Comparison of ENCODE assay signal across 19 cellular contexts in the genomic region with DNA sequence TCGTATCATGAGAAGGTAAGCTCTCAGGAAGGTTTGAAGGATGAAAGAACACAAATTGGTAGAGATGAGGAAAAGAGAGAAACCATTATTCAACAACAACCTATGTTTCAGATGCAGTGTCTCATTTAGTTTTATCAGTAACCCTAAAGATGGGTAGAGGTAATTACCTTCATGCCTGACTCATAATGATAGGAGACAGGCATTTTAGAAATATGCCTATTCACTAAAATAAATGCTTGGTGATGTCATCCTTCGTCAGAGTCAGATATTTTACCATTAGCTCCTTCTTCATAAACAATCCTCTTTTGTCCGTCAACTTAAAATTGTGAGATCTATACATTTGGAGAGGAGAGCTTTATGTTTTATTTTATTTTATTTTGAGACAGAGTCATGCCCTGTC. TPM values are rescaled to one million over a fixed set of nuclear protein-coding genes. Genes with fewer than 3 reads are reported as not detected.
A peak's percentile ranks its signal among the peaks of the same experiment; 100 is the strongest.
DNase-seq lines count a peak whose midpoint lies in the region; ATAC-seq, FAIRE-seq and TF ChIP-seq lines count a peak whose summit lies in the region.
"Had no signal": no experiment of that assay in that cellular context is flagged by ENCODE, and none has a peak within 500 bp of the region (broad histone marks: within the 10 kb centered on the region; RNA-seq: fewer than 3 reads in every experiment).

No MANE protein-coding gene starts in this region.

- no peaks in the 10 kb centered on the region for H3K79me2 ChIP-seq in HepG2 (ENCODE audit: insufficient read depth, low read length)

- CTCF ChIA-PET in HepG2 (lab: Yijun Ruan, JAX; ENCODE audit: low intra/inter-chr PET ratio, low total read pairs): no interaction called here

- no peak overlapping the region for H2AFZ ChIP-seq in HepG2 (ENCODE audit: low read length)
- H2AFZ ChIP-seq in mesenchymal stem cell (ENCODE audit: low read depth, low read length): no peak overlapping the region

- H2AK5ac ChIP-seq in mesenchymal stem cell (ENCODE audit: low read length, severe bottlenecking): no peak overlapping the region

- H3K4me2 ChIP-seq in HepG2 (ENCODE audit: low read depth, low read length) (no peak overlapping the region), mesenchymal stem cell (ENCODE audit: low read length, poor library complexity, severe bottlenecking) (no peak overlapping the region)

- in situ Hi-C loops in HepG2 (cut with HindIII; ENCODE audit: extremely low pct_ligation_motif_present, low pct_unique_long_range_greater_than_20kb): loop anchor here (25.0 kb wide), 1 partner anchor 1683 kb away; a partner anchor contains a TSS
- in situ Hi-C loops in G401 (cut with HindIII; ENCODE audit: low sequenced_read_pairs): no loop called here

- H3K9me3 ChIP-seq in HepG2 (ENCODE audit: low read length): no peaks in the 10 kb centered on the region
- no peaks in the 10 kb centered on the region for H3K9me3 ChIP-seq in right lobe of liver
- no peaks in the 10 kb centered on the region for H3K9me3 ChIP-seq in muscle layer of duodenum (ENCODE audit: control insufficient read depth in 1 of 2, low read length in 2 of 2)
- H3K9me3 ChIP-seq in mesenchymal stem cell (ENCODE audit: control insufficient read depth, low read length): no peaks in the 10 kb centered on the region

- intact Hi-C loops in HepG2 (cut with micrococcal nuclease; ENCODE audit: unreplicated experiment): loop anchor here (5.0 to 10.0 kb wide), 3 partner anchors 190 to 1563 kb away; no protein-coding TSS in a partner anchor
- intact Hi-C loops in right lobe of liver (cut with DNase I): no loop called here

- no peak overlapping the region for H3K23ac ChIP-seq in mesenchymal stem cell (ENCODE audit: low read length in 2 of 2)

- no peak overlapping the region for H4K91ac ChIP-seq in mesenchymal stem cell (ENCODE audit: low read length)

- 42% methylated on average over 3 of the region's 3 CpGs for WGBS in HepG2 (ENCODE audit: low lambda C conversion rate)
- WGBS in right lobe of liver (ENCODE audit: insufficient coverage, low coverage, low lambda C conversion rate, missing lambda C conversion rate): 70% methylated on average over 3 of the region's 3 CpGs
- no CpG with 5 or more reads among the region's 3 CpGs for WGBS in mesenchymal stem cell

- no TSS peak for BruUV-seq in HepG2 (replicated peaks; lab: Mats Ljungman, UMichigan)

- no peak for TF ChIP-seq RAD21 in HepG2 (CRISPR knock-in tag; IDR thresholded peaks at IDR 0.05)

- ATAC-seq in HepG2 (no peak), right lobe of liver (no peak)

- no peak overlapping the region for H2BK5ac ChIP-seq in mesenchymal stem cell (ENCODE audit: low read depth, low read length, poor library complexity, severe bottlenecking)

- POLR2A ChIA-PET in HepG2 (lab: Yijun Ruan, JAX): no interaction called here

- no peak overlapping the region for H2BK120ac ChIP-seq in mesenchymal stem cell (ENCODE audit: low read depth, low read length)

- no peak overlapping the region for H4K8ac ChIP-seq in mesenchymal stem cell (ENCODE audit: low read length)

- H2BK15ac ChIP-seq in mesenchymal stem cell (ENCODE audit: low read depth, poor library complexity, severe bottlenecking): no peak overlapping the region

- no peak overlapping the region for H3K9ac ChIP-seq in HepG2 (ENCODE audit: insufficient read depth, low read depth, low read length)
- H3K9ac ChIP-seq in mesenchymal stem cell (ENCODE audit: low read length): no peak overlapping the region

- H3K36me3 ChIP-seq in HepG2 (replicated peaks in 1 of 2; ENCODE audit: control insufficient read depth in 1 of 2, insufficient read depth in 2 of 2, low read length in 2 of 2) (no peaks in the 10 kb centered on the region), right lobe of liver (no peaks in the 10 kb centered on the region), muscle layer of duodenum (ENCODE audit: control insufficient read depth in 1 of 2, insufficient read depth in 2 of 2, low read length in 2 of 2) (no peaks in the 10 kb centered on the region), mesenchymal stem cell (ENCODE audit: control insufficient read depth in 1 of 2, insufficient read depth in 2 of 2, low read depth in 1 of 2, low read length in 2 of 2) (no peaks in the 10 kb centered on the region)

- no peak for TF ChIP-seq POLR2A in HepG2 (IDR thresholded peaks at IDR 0.05; ENCODE audit: insufficient read depth in 1 of 2, low read depth in 2 of 2, low read length in 2 of 2)
- TF ChIP-seq POLR2A in right lobe of liver (IDR thresholded peaks at IDR 0.05): no peak

- no peak for DNase-seq in HepG2 (ENCODE audit: low spot score)
- no peak for DNase-seq in right lobe of liver
- peak; percentile 58 for DNase-seq in amniotic epithelial cell (ENCODE audit: low read depth)
- DNase-seq in SW480 (ENCODE audit: low spot score): no peak
- DNase-seq in G401 (ENCODE audit: low spot score): no peak
- DNase-seq in mesenchymal stem cell: no peak
- DNase-seq: CD4-positive, CD25-positive, alpha-beta regulatory T cell; DMS79; Kasumi-1; MM.1S; NCI-H1048; NCI-H1417 treated with DMSO at 0.1 percent for 48 hours; NCI-H187; NCI-H2107; NCI-H446 treated with DMSO at 0.1 percent for 48 hours; NCI-H526 treated with DMSO at 0.1 percent for 48 hours had no signal

- H3K27ac ChIP-seq in HepG2 (ENCODE audit: extremely low read length, insufficient read depth, low read length) (no peak overlapping the region), right lobe of liver (no peak overlapping the region), muscle layer of duodenum (ENCODE audit: low read length) (peak overlapping the region; percentile 29), mesenchymal stem cell (ENCODE audit: low read length, poor library complexity, severe bottlenecking) (no peak overlapping the region)

- H3K27me3 ChIP-seq in HepG2 (ENCODE audit: control insufficient read depth in 1 of 2, insufficient read depth in 2 of 2, low read length in 2 of 2): no peaks in the 10 kb centered on the region
- H3K27me3 ChIP-seq in right lobe of liver: no peaks in the 10 kb centered on the region
- no peaks in the 10 kb centered on the region for H3K27me3 ChIP-seq in muscle layer of duodenum (ENCODE audit: low read depth, low read length)
- H3K27me3 ChIP-seq in mesenchymal stem cell (ENCODE audit: control insufficient read depth in 1 of 2, insufficient read depth in 1 of 2, low read length in 2 of 2): no peaks in the 10 kb centered on the region

- H3K79me1 ChIP-seq in mesenchymal stem cell (replicated peaks; ENCODE audit: low read length, poor library complexity, severe bottlenecking): no peaks in the 10 kb centered on the region

- H3K4ac ChIP-seq in mesenchymal stem cell (ENCODE audit: low read depth in 1 of 2, low read length in 2 of 2): no peak overlapping the region

- TF ChIP-seq CTCF in HepG2 (CRISPR knock-in tag; IDR thresholded peaks at IDR 0.05): no peak
- no peak for TF ChIP-seq CTCF in right lobe of liver (IDR thresholded peaks at IDR 0.05)

- FAIRE-seq in HepG2 (lab: Jason Lieb, UNC): no peak
- FAIRE-seq: H54, RCC 7860 had no signal

- no peak overlapping the region for H3K18ac ChIP-seq in mesenchymal stem cell (ENCODE audit: low read depth in 1 of 2, low read length in 2 of 2)

- H3K4me3 ChIP-seq in HepG2 (replicated peaks in 1 of 3; ENCODE audit: insufficient read depth in 1 of 3, low read depth in 2 of 3, low read length in 3 of 3) (no peak overlapping the region), right lobe of liver (no peak overlapping the region), muscle layer of duodenum (ENCODE audit: low read depth in 1 of 2, low read length in 2 of 2) (no peak overlapping the region), mesenchymal stem cell (ENCODE audit: insufficient read depth in 1 of 2, low read depth in 1 of 2, low read length in 2 of 2) (no peak overlapping the region)

- no peaks in the 10 kb centered on the region for H3K4me1 ChIP-seq in HepG2 (ENCODE audit: insufficient read depth, low read length)
- H3K4me1 ChIP-seq in right lobe of liver: no peaks in the 10 kb centered on the region
- no peaks in the 10 kb centered on the region for H3K4me1 ChIP-seq in muscle layer of duodenum (ENCODE audit: control insufficient read depth in 1 of 2, insufficient read depth in 2 of 2, low read length in 2 of 2)
- no peaks in the 10 kb centered on the region for H3K4me1 ChIP-seq in mesenchymal stem cell (ENCODE audit: control insufficient read depth, insufficient read depth, low read depth, low read length)

- no peak overlapping the region for H2BK12ac ChIP-seq in mesenchymal stem cell (ENCODE audit: low read length in 2 of 2)

- no peak overlapping the region for H3K14ac ChIP-seq in mesenchymal stem cell (ENCODE audit: low read length in 2 of 2)

- TF ChIP-seq EP300 in HepG2 (IDR thresholded peaks at IDR 0.05; ENCODE audit: low read depth in 2 of 2, low read length in 2 of 2) (no peak), HepG2 (CRISPR knock-in tag; IDR thresholded peaks at IDR 0.05; ENCODE audit: borderline replicate concordance) (no peak)

- no peaks in the 10 kb centered on the region for H4K20me1 ChIP-seq in HepG2 (ENCODE audit: insufficient read depth, low read length)

RNA-seq across cellular contexts. Expression of a gene that starts 21.5 kb away (rescaled TPM):
- total RNA-seq in HepG2 (2016; rRNA removed; fragmentation: Illumina TruSeq; extraction: Trizol) (0.02 TPM in 1 of 2 replicates, not detected in the other), right lobe of liver (1 to 10 TPM; 1.2 to 1.8 (median 1.5) TPM)
- total RNA-seq in HepG2 (2016; cell fraction: cytosol; rRNA removed; fragmentation: Illumina TruSeq; extraction: Trizol; ENCODE audit: low read depth): 0.51 TPM in 1 of 2 replicates, not detected in the other
- 0.06 TPM in 1 of 2 replicates, not detected in the other for total RNA-seq in HepG2 (2016; cell fraction: insoluble cytoplasmic fraction; rRNA removed; fragmentation: Illumina TruSeq; extraction: Trizol)
- total RNA-seq in HepG2 (2016; cell fraction: membrane; rRNA removed; fragmentation: Illumina TruSeq; extraction: Trizol): not detected in 2 replicates
- 0.09 TPM in 1 of 2 replicates, not detected in the other for total RNA-seq in HepG2 (2016; cell fraction: nucleus; rRNA removed; fragmentation: Illumina TruSeq; extraction: Trizol)
- polyA plus RNA-seq in HepG2 (2011; rRNA removed): 0.03 and 0.08 TPM in 2 replicates
- under 0.01 TPM in 1 of 2 replicates, not detected in the other for polyA plus RNA-seq in HepG2 (2011; cell fraction: cytosol; rRNA removed)
- polyA plus RNA-seq in HepG2 (2011; cell fraction: nucleus; rRNA removed): 0.07 TPM in 1 of 2 replicates, not detected in the other
- polyA plus RNA-seq in HepG2 (2012): 0.01 TPM in 1 of 2 replicates, not detected in the other
- polyA plus RNA-seq in HepG2 (2016; cell fraction: cytosol; fragmentation: Illumina TruSeq; extraction: Trizol; ENCODE audit: low read depth): not detected in 2 replicates
- polyA plus RNA-seq in HepG2 (2016; cell fraction: insoluble cytoplasmic fraction; fragmentation: Illumina TruSeq; extraction: Trizol; ENCODE audit: low read depth): not detected in 2 replicates
- polyA plus RNA-seq in HepG2 (2016; cell fraction: membrane; fragmentation: Illumina TruSeq; extraction: Trizol; ENCODE audit: low read depth): not detected in 2 replicates
- 0.04 TPM in 1 of 2 replicates, not detected in the other for polyA plus RNA-seq in HepG2 (2016; cell fraction: nucleus; fragmentation: Illumina TruSeq; extraction: Trizol; ENCODE audit: insufficient read depth, low read depth)
- polyA minus RNA-seq in HepG2 (2011; rRNA and poly(A)+ RNA removed; ENCODE audit: low replicate concordance): not detected in 2 replicates
- not detected in 2 replicates for polyA minus RNA-seq in HepG2 (2011; cell fraction: cytosol; rRNA and poly(A)+ RNA removed)
- under 0.01 TPM in 1 of 2 replicates, not detected in the other for polyA minus RNA-seq in HepG2 (2011; cell fraction: nucleus; rRNA and poly(A)+ RNA removed)
- total RNA-seq in G401 (2014; rRNA removed; shearing (Covaris generic)): 0.18 and 0.85 TPM in 2 replicates
- 2.3 TPM for polyA plus RNA-seq in mesenchymal stem cell (2013, experiment 1 of 2)
- 2.3 TPM for polyA plus RNA-seq in mesenchymal stem cell (2013, experiment 2 of 2)
- polyA plus RNA-seq: CD4-positive, CD25-positive, alpha-beta regulatory T cell had no signal
